Comparison of ENCODE assay signal across 8 cellular contexts in genomic region chr10:13347235-13348156, GRCh38. TPM values are rescaled to one million over a fixed set of nuclear protein-coding genes. Genes with fewer than 3 reads are reported as not detected.
DNase-seq lines count a peak whose midpoint lies in the region; ATAC-seq and TF ChIP-seq lines count a peak whose summit lies in the region.

No MANE protein-coding gene starts in this region.

- TF ChIP-seq EP300 in SK-N-SH (IDR thresholded peaks at IDR 0.05; ENCODE audit: borderline replicate concordance in 1 of 2, low read depth in 1 of 2, low read length in 1 of 2), result no peak

- DNase-seq in DMS53 (lab: John Stamatoyannopoulos, UW), result peak; percentile 94
- peak; percentile 67 for DNase-seq in KBM-7
- peak; percentile 92 for DNase-seq in SK-N-SH
- DNase-seq in activated naive CD4-positive, alpha-beta T cell treated with anti-CD3 and anti-CD28 coated beads, Interleukin-2, amount 50 U/mL, for 72 hours (ENCODE audit: low spot score in 2 of 2), result peak; percentile 66 to 67
- peak; percentile 39 to 93 (median 83) for DNase-seq in head of caudate nucleus
- peak; percentile 91 for DNase-seq in osteocyte (ENCODE audit: extremely low spot score, unreplicated experiment)
- peak; percentile 52 for DNase-seq in thoracic aorta (ENCODE audit: low spot score)

- H3K4me3 ChIP-seq in SK-N-SH (ENCODE audit: low read depth in 2 of 2, low read length in 1 of 2) (peak overlapping the region; percentile 66 to 79), thoracic aorta (peak overlapping the region; percentile 96)

- peak overlapping the region; percentile 96 for H3K9ac ChIP-seq in SK-N-SH

- peak overlapping the region; percentile 80 for H3K4me3 Mint-ChIP-seq in osteocyte (ENCODE audit: unreplicated experiment)

- peaks cover 21% of the 10 kb centered on the region for H3F3A ChIP-seq in SK-N-SH (replicated peaks; ENCODE audit: insufficient read depth)

- CTCF ChIA-PET in SK-N-SH (lab: Yijun Ruan, JAX), result no interaction called here

- intact Hi-C loops in head of caudate nucleus (cut with DNase I), result loop anchor here (5.0 kb wide), 1 partner anchor 45 kb away; the partner anchor contains the start of gene PHYH

- peaks cover 6 to 31% of the 10 kb centered on the region in 2 donors for H3K36me3 Mint-ChIP-seq in activated naive CD4-positive, alpha-beta T cell treated with anti-CD3 and anti-CD28 coated beads, Interleukin-2, amount 50 U/mL, for 72 hours
- peaks cover 7% of the 10 kb centered on the region for H3K36me3 Mint-ChIP-seq in osteocyte (ENCODE audit: unreplicated experiment)

- H4K20me1 ChIP-seq in SK-N-SH (ENCODE audit: insufficient read depth), result no peaks in the 10 kb centered on the region

- in situ Hi-C loops in KBM-7 (cut with MboI; ENCODE audit: low pct_unique_long_range_greater_than_20kb, low sequenced_read_pairs), result no loop called here

- no peaks in the 10 kb centered on the region for H3K9me2 ChIP-seq in SK-N-SH

- peak; percentile 45 for ATAC-seq in GM21529 (IDR thresholded peaks at IDR 0.05; ENCODE audit: unreplicated experiment)
- peak; percentile 46 to 73 for ATAC-seq in activated naive CD4-positive, alpha-beta T cell treated with anti-CD3 and anti-CD28 coated beads, Interleukin-2, amount 50 U/mL, for 72 hours
- ATAC-seq in thoracic aorta (ENCODE audit: insufficient number of reproducible peaks, low FRiP score, low read depth), result peak; percentile 46

- no peaks in the 10 kb centered on the region for H3K27me3 ChIP-seq in SK-N-SH (ENCODE audit: insufficient read depth)
- H3K27me3 ChIP-seq in thoracic aorta (replicated peaks; ENCODE audit: insufficient read depth), result peaks cover 7% of the 10 kb centered on the region

- H3K9me3 ChIP-seq in SK-N-SH, result no peaks in the 10 kb centered on the region
- H3K9me3 ChIP-seq in thoracic aorta, result no peaks in the 10 kb centered on the region

- peaks cover 48% of the 10 kb centered on the region for H3K79me2 ChIP-seq in SK-N-SH (ENCODE audit: insufficient read depth)

- peak overlapping the region; percentile 74 to 99 for H3K27ac ChIP-seq in SK-N-SH (ENCODE audit: low read depth in 2 of 2, low read length in 1 of 2)
- peak overlapping the region; percentile 92 to 93 for H3K27ac ChIP-seq in thoracic aorta

- peaks cover 19% of the 10 kb centered on the region for H3K27me3 Mint-ChIP-seq in osteocyte (ENCODE audit: unreplicated experiment)

- H3K4me2 ChIP-seq in SK-N-SH, result peak overlapping the region; percentile 75

- peak overlapping the region; percentile 80 to 96 for H3K27ac Mint-ChIP-seq in activated naive CD4-positive, alpha-beta T cell treated with anti-CD3 and anti-CD28 coated beads, Interleukin-2, amount 50 U/mL, for 72 hours
- H3K27ac Mint-ChIP-seq in osteocyte (ENCODE audit: unreplicated experiment), result peak overlapping the region; percentile 93

- H3K4me1 Mint-ChIP-seq in osteocyte (ENCODE audit: unreplicated experiment), result peaks cover 33% of the 10 kb centered on the region

- H3K4me1 ChIP-seq in SK-N-SH (ENCODE audit: control insufficient read depth in 1 of 2, insufficient read depth in 2 of 2, low read depth in 1 of 2, low read length in 1 of 2) (peaks cover 0 to 17% of the 10 kb centered on the region in 2 experiments; a peak in 2 of 4 replicates), thoracic aorta (ENCODE audit: control insufficient read depth in 1 of 2, low read depth in 2 of 2) (peaks cover 14 to 35% of the 10 kb centered on the region in 2 donors)

- no peak for TF ChIP-seq RAD21 in SK-N-SH (IDR thresholded peaks at IDR 0.05; ENCODE audit: low read length)

- POLR2A ChIA-PET in SK-N-SH (lab: Yijun Ruan, JAX), result no interaction called here

- no peak overlapping the region for H2AFZ ChIP-seq in SK-N-SH (ENCODE audit: low read depth)

- H3K36me3 ChIP-seq in SK-N-SH (replicated peaks in 1 of 2; ENCODE audit: control insufficient read depth in 1 of 2, insufficient read depth in 2 of 2, low read length in 1 of 2), result peaks cover 8 to 15% of the 10 kb centered on the region in 2 experiments
- H3K36me3 ChIP-seq in thoracic aorta, result no peaks in the 10 kb centered on the region

- 0% methylated on average over 8 of the region's 145 CpGs for WGBS in SK-N-SH (ENCODE audit: low lambda C conversion rate)

- no peak for TF ChIP-seq CTCF in SK-N-SH (IDR thresholded peaks at IDR 0.05)
- TF ChIP-seq CTCF in osteocyte (IDR thresholded peaks at IDR 0.05), result no peak
- TF ChIP-seq CTCF in thoracic aorta (IDR thresholded peaks at IDR 0.05), result no peak

- H3K9me3 Mint-ChIP-seq in activated naive CD4-positive, alpha-beta T cell treated with anti-CD3 and anti-CD28 coated beads, Interleukin-2, amount 50 U/mL, for 72 hours, result no peaks in the 10 kb centered on the region
- no peaks in the 10 kb centered on the region for H3K9me3 Mint-ChIP-seq in osteocyte (ENCODE audit: unreplicated experiment)

TF ChIP-seq in SK-N-SH, 30 proteins besides CTCF, POLR2A, EP300 and RAD21:
- TF ChIP-seq NFIC (IDR thresholded peaks at IDR 0.05; ENCODE audit: borderline replicate concordance), result no peak
- no peak for TF ChIP-seq ELF1 (IDR thresholded peaks at IDR 0.05)
- TF ChIP-seq GATA2 (CRISPR knock-in tag; IDR thresholded peaks at IDR 0.05), result no peak
- TF ChIP-seq SMC3 (IDR thresholded peaks at IDR 0.05; ENCODE audit: low read depth, low read length), result no peak
- TF ChIP-seq JUND (IDR thresholded peaks at IDR 0.05), result no peak
- no peak for TF ChIP-seq GABPA (IDR thresholded peaks at IDR 0.05; ENCODE audit: low read depth)
- no peak for TF ChIP-seq TAF1 (IDR thresholded peaks at IDR 0.05; ENCODE audit: borderline replicate concordance, low read depth, low read length)
- TF ChIP-seq FOXJ3 (CRISPR knock-in tag; IDR thresholded peaks at IDR 0.05), result no peak
TF ChIP-seq in SK-N-SH: peak in this region for 0.

RNA-seq across cellular contexts. Expression of gene SEPHS1, which starts 0.6 kb away (rescaled TPM):
- polyA plus RNA-seq in SK-N-SH (2012; rRNA removed), result 64.8 and 79.8 TPM in 2 replicates
- 62.8 and 85.9 TPM in 2 replicates for polyA plus RNA-seq in SK-N-SH (2012; cell fraction: cytosol; rRNA removed)
- polyA plus RNA-seq in SK-N-SH (2012; cell fraction: nucleus; rRNA removed), result 37.6 and 59.0 TPM in 2 replicates
- 10 to 100 TPM; 60.3 to 67.9 TPM for total RNA-seq in activated naive CD4-positive, alpha-beta T cell treated with anti-CD3 and anti-CD28 coated beads, Interleukin-2, amount 50 U/mL, for 72 hours
- 67.5 and 72.1 TPM in 2 replicates for total RNA-seq in osteocyte
- 10 to 100 TPM; 24.8 to 68.6 TPM for total RNA-seq in thoracic aorta

RNA-seq across cellular contexts. Expression of gene PHYH, which starts 47.6 kb away (rescaled TPM):
- polyA plus RNA-seq in SK-N-SH (2012; rRNA removed), result 15.6 and 16.2 TPM in 2 replicates
- 21.5 and 22.0 TPM in 2 replicates for polyA plus RNA-seq in SK-N-SH (2012; cell fraction: cytosol; rRNA removed)
- 14.6 and 28.5 TPM in 2 replicates for polyA plus RNA-seq in SK-N-SH (2012; cell fraction: nucleus; rRNA removed)
- total RNA-seq in activated naive CD4-positive, alpha-beta T cell treated with anti-CD3 and anti-CD28 coated beads, Interleukin-2, amount 50 U/mL, for 72 hours, result 10 to 100 TPM; 14.0 to 17.5 TPM
- total RNA-seq in osteocyte, result 21.6 and 22.1 TPM in 2 replicates
- total RNA-seq in thoracic aorta, result 10 to 100 TPM; 23.8 to 27.1 TPM

Comparison
In these comparisons a context has a peak if more than half of its experiments do, and no peak if none do; other contexts are left out.
1. Peak in every context shown above with its lines: DNase-seq, ATAC-seq, H3K4me3 ChIP-seq and H3K27ac ChIP-seq.